9 cellular contexts compared by ENCODE assay signal in the genomic region with DNA sequence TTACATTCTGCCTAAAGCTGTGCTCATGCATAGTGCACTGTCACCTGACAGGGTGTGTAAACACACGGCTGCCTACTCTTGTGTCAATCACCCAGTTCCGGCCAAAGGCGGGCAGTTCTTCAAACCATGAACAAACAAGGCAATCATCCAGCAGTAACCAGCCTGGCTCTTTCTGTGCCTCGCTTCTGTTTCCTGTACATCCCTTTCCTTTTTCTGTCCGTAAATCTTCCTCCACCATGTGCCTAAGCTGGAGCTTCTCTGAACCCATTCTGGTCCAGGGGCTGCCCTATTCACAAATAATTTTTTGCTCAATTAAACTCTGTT.
DNase-seq lines count a peak whose midpoint lies in the region; ATAC-seq and TF ChIP-seq lines count a peak whose summit lies in the region.
"Had no signal": no experiment of that assay in that cellular context is flagged by ENCODE, and none has a peak within 500 bp of the region (broad histone marks: within the 10 kb centered on the region; RNA-seq: fewer than 3 reads in every experiment).

No MANE protein-coding gene starts in this region.

- 0 out of 2 replicates have a peak, but pooled peaks cover 3% of the 10 kb centered on the region for H3K9me2 ChIP-seq in GM23338 (ENCODE audit: insufficient read depth)

- H3K36me3 Mint-ChIP-seq in GM23338 (ENCODE audit: low read depth) (no peaks in the 10 kb centered on the region; the same call in 2 of the 3 replicates), chondrocyte (ENCODE audit: low read depth) (no peaks in the 10 kb centered on the region)

- H3K27ac Mint-ChIP-seq in GM23338 = peak overlapping the region; percentile 90
- peak overlapping the region; percentile 81 for H3K27ac Mint-ChIP-seq in chondrocyte (ENCODE audit: unreplicated experiment)

- H3K36me3 ChIP-seq in GM23338 (ENCODE audit: insufficient read depth) (no peaks in the 10 kb centered on the region), neutrophil (no peaks in the 10 kb centered on the region)

- peak overlapping the region; percentile 72; the same call in 1 of the 2 replicates for H2AFZ ChIP-seq in GM23338

- H3K4me3 ChIP-seq in GM23338 (no peak overlapping the region), neutrophil (ENCODE audit: low read depth in 1 of 2, low read length in 1 of 2) (no peak overlapping the region)

- DNase-seq in GM23338 (ENCODE audit: low spot score) (no peak), NCI-H226 (peak; percentile 62), chondrocyte (ENCODE audit: low spot score) (no peak), NCI-H1930 (lab: John Stamatoyannopoulos, UW) (no peak), globus pallidus (ENCODE audit: low spot score) (no peak)
- DNase-seq: activated CD8-positive, alpha-beta memory T cell treated with anti-CD3 and anti-CD28 coated beads for 24 hours had no signal

- no peaks in the 10 kb centered on the region for H3K9me3 Mint-ChIP-seq in GM23338
- H3K9me3 Mint-ChIP-seq in chondrocyte (ENCODE audit: low read depth) = peaks cover 4% of the 10 kb centered on the region

- H3K27ac ChIP-seq in GM23338 (ENCODE audit: low read depth) (peak overlapping the region; percentile 73), neutrophil (peak overlapping the region; percentile 74)

- H3K4me1 Mint-ChIP-seq in GM23338 (peaks cover 28% of the 10 kb centered on the region), chondrocyte (ENCODE audit: low read depth) (peaks cover 19% of the 10 kb centered on the region)

- H3K27me3 Mint-ChIP-seq in GM23338 (ENCODE audit: insufficient read depth, low read depth, poor library complexity) (peaks cover 5% of the 10 kb centered on the region), chondrocyte (ENCODE audit: low read depth) (no peaks in the 10 kb centered on the region)

- no peaks in the 10 kb centered on the region for H3K9me3 ChIP-seq in neutrophil

- H3K27me3 ChIP-seq in GM23338 (ENCODE audit: insufficient read depth) (no peaks in the 10 kb centered on the region), neutrophil (no peaks in the 10 kb centered on the region)

- H3F3A ChIP-seq in GM23338 (replicated peaks; ENCODE audit: low read depth) = no peaks in the 10 kb centered on the region

- H3K79me2 ChIP-seq in GM23338 (replicated peaks; ENCODE audit: insufficient read depth) = no peaks in the 10 kb centered on the region

- ATAC-seq in GM23338 (peak; percentile 11; the same call in 2 of the 3 replicates), HG03108 (IDR thresholded peaks at IDR 0.05; ENCODE audit: unreplicated experiment) (no peak), HG02759 (IDR thresholded peaks at IDR 0.05; ENCODE audit: unreplicated experiment) (no peak)

- H3K4me1 ChIP-seq in GM23338 (ENCODE audit: insufficient read depth) = peaks cover 13% of the 10 kb centered on the region
- H3K4me1 ChIP-seq in neutrophil (ENCODE audit: control insufficient read depth in 1 of 2, insufficient read depth in 1 of 2, low read depth in 1 of 2, low read length in 1 of 2) = peaks cover 8 to 26% of the 10 kb centered on the region in 2 experiments

- H4K20me1 ChIP-seq in GM23338 (replicated peaks; ENCODE audit: insufficient read depth) = no peaks in the 10 kb centered on the region

- TF ChIP-seq CTCF in GM23338 (conservative IDR thresholded peaks at IDR 0.05; ENCODE audit: low read depth in 2 of 2) = no peak
- no peak for TF ChIP-seq CTCF in chondrocyte (IDR thresholded peaks at IDR 0.05)
- no peak for TF ChIP-seq CTCF in neutrophil (IDR thresholded peaks at IDR 0.05)

- no peak overlapping the region for H3K4me2 ChIP-seq in GM23338

- no peak overlapping the region; the same call in 2 of the 3 replicates for H3K4me3 Mint-ChIP-seq in GM23338
- no peak overlapping the region for H3K4me3 Mint-ChIP-seq in chondrocyte (ENCODE audit: unreplicated experiment)

TF ChIP-seq in GM23338, 12 proteins besides CTCF, POLR2A, EP300 and RAD21:
- TF ChIP-seq NANOG (IDR thresholded peaks at IDR 0.05; ENCODE audit: borderline replicate concordance) = no peak
- TF ChIP-seq, protein P1, sequence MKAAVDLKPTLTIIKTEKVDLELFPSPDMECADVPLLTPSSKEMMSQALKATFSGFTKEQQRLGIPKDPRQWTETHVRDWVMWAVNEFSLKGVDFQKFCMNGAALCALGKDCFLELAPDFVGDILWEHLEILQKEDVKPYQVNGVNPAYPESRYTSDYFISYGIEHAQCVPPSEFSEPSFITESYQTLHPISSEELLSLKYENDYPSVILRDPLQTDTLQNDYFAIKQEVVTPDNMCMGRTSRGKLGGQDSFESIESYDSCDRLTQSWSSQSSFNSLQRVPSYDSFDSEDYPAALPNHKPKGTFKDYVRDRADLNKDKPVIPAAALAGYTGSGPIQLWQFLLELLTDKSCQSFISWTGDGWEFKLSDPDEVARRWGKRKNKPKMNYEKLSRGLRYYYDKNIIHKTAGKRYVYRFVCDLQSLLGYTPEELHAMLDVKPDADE (IDR thresholded peaks at IDR 0.05) = no peak
- no peak for TF ChIP-seq ZNF114 (CRISPR knock-in tag; IDR thresholded peaks at IDR 0.05)
- TF ChIP-seq, protein P2, sequence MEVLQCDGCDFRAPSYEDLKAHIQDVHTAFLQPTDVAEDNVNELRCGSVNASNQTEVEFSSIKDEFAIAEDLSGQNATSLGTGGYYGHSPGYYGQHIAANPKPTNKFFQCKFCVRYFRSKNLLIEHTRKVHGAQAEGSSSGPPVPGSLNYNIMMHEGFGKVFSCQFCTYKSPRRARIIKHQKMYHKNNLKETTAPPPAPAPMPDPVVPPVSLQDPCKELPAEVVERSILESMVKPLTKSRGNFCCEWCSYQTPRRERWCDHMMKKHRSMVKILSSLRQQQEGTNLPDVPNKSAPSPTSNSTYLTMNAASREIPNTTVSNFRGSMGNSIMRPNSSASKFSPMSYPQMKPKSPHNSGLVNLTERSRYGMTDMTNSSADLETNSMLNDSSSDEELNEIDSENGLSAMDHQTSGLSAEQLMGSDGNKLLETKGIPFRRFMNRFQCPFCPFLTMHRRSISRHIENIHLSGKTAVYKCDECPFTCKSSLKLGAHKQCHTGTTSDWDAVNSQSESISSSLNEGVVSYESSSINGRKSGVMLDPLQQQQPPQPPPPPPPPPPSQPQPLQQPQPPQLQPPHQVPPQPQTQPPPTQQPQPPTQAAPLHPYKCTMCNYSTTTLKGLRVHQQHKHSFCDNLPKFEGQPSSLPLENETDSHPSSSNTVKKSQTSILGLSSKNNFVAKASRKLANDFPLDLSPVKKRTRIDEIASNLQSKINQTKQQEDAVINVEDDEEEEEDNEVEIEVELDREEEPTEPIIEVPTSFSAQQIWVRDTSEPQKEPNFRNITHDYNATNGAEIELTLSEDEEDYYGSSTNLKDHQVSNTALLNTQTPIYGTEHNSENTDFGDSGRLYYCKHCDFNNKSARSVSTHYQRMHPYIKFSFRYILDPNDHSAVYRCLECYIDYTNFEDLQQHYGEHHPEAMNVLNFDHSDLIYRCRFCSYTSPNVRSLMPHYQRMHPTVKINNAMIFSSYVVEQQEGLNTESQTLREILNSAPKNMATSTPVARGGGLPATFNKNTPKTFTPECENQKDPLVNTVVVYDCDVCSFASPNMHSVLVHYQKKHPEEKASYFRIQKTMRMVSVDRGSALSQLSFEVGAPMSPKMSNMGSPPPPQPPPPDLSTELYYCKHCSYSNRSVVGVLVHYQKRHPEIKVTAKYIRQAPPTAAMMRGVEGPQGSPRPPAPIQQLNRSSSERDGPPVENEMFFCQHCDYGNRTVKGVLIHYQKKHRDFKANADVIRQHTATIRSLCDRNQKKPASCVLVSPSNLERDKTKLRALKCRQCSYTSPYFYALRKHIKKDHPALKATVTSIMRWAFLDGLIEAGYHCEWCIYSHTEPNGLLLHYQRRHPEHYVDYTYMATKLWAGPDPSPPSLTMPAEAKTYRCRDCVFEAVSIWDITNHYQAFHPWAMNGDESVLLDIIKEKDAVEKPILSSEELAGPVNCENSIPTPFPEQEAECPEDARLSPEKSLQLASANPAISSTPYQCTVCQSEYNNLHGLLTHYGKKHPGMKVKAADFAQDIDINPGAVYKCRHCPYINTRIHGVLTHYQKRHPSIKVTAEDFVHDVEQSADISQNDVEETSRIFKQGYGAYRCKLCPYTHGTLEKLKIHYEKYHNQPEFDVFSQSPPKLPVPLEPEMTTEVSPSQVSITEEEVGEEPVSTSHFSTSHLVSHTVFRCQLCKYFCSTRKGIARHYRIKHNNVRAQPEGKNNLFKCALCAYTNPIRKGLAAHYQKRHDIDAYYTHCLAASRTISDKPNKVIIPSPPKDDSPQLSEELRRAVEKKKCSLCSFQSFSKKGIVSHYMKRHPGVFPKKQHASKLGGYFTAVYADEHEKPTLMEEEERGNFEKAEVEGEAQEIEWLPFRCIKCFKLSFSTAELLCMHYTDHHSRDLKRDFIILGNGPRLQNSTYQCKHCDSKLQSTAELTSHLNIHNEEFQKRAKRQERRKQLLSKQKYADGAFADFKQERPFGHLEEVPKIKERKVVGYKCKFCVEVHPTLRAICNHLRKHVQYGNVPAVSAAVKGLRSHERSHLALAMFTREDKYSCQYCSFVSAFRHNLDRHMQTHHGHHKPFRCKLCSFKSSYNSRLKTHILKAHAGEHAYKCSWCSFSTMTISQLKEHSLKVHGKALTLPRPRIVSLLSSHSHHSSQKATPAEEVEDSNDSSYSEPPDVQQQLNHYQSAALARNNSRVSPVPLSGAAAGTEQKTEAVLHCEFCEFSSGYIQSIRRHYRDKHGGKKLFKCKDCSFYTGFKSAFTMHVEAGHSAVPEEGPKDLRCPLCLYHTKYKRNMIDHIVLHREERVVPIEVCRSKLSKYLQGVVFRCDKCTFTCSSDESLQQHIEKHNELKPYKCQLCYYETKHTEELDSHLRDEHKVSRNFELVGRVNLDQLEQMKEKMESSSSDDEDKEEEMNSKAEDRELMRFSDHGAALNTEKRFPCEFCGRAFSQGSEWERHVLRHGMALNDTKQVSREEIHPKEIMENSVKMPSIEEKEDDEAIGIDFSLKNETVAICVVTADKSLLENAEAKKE (CRISPR knock-in tag; IDR thresholded peaks at IDR 0.05) = no peak
- no peak for TF ChIP-seq EZH2phosphoT487 (IDR thresholded peaks at IDR 0.05; ENCODE audit: unreplicated experiment)
- TF ChIP-seq EZH2 (IDR thresholded peaks at IDR 0.05; ENCODE audit: low read depth, unreplicated experiment) = no peak
